ENCODE assay signal across 11 cellular contexts in genomic region chr1:242651817-242652216, GRCh38.
DNase-seq lines count a peak whose midpoint lies in the region; ATAC-seq and TF ChIP-seq lines count a peak whose summit lies in the region.
"Had no signal": no experiment of that assay in that cellular context is flagged by ENCODE, and none has a peak within 500 bp of the region (broad histone marks: within the 10 kb centered on the region; RNA-seq: fewer than 3 reads in every experiment).

No MANE protein-coding gene starts in this region.

- peaks cover 0 to 4% (median 0%) of the 10 kb centered on the region in 3 experiments for H3K27me3 ChIP-seq in neuronal stem cell (ENCODE audit: control insufficient read depth in 3 of 3, insufficient read depth in 3 of 3, low read depth in 1 of 3, low read length in 3 of 3)
- H3K27me3 ChIP-seq: ovary, transverse colon had no signal

- no peak overlapping the region for H3K4me3 ChIP-seq in neuronal stem cell (ENCODE audit: low read length in 2 of 2)
- H3K4me3 ChIP-seq: ovary, transverse colon had no signal

- H2BK5ac ChIP-seq in neuronal stem cell (ENCODE audit: low read length): no peak overlapping the region

- no peaks in the 10 kb centered on the region for H3K79me1 ChIP-seq in neuronal stem cell (ENCODE audit: low read depth, low read length)

- peak; percentile 31; the same call in 1 of the 2 replicates for TF ChIP-seq CTCF in WTC11 (IDR thresholded peaks at IDR 0.05)

- POLR2A ChIA-PET in WTC11 (lab: Charles Lee): no interaction called here

- H2AK5ac ChIP-seq in neuronal stem cell (ENCODE audit: low read depth, low read length): no peak overlapping the region

- H3K36me3 Mint-ChIP-seq in WTC11: no peaks in the 10 kb centered on the region

- peaks cover 4 to 5% of the 10 kb centered on the region in 2 donors for H3K4me1 ChIP-seq in neuronal stem cell (ENCODE audit: control insufficient read depth in 2 of 2, insufficient read depth in 1 of 2, low read depth in 1 of 2, low read length in 2 of 2)
- H3K4me1 ChIP-seq: transverse colon had no signal

- H3K4me3 Mint-ChIP-seq in WTC11: no peak overlapping the region

- no peak overlapping the region for H3K23ac ChIP-seq in neuronal stem cell (ENCODE audit: low read depth, low read length, poor library complexity)

- no peaks in the 10 kb centered on the region for H3K9me3 Mint-ChIP-seq in WTC11

- TF ChIP-seq RAD21 in Ishikawa (IDR thresholded peaks at IDR 0.05; ENCODE audit: low read depth): peak; percentile 27; the same call in 1 of the 2 replicates

- no peak overlapping the region for H3K4me2 ChIP-seq in neuronal stem cell (ENCODE audit: insufficient read depth, low read length, poor library complexity, severe bottlenecking)

- H3K27ac Mint-ChIP-seq in WTC11: no peak overlapping the region

- peak; percentile 13 for DNase-seq in activated CD4-positive, alpha-beta T cell treated with anti-CD3 and anti-CD28 coated beads for 48 hours
- no peak for DNase-seq in activated CD4-positive, alpha-beta T cell treated with anti-CD3 and anti-CD28 coated beads for 1 hour
- DNase-seq in WTC11 (ENCODE audit: low spot score) (peak; percentile 80), neuronal stem cell (ENCODE audit: low spot score) (peak; percentile 18), NCI-H1417 treated with DMSO at 0.1 percent for 48 hours (lab: John Stamatoyannopoulos, UW) (no peak)
- no peak for DNase-seq in effector CD4-positive, alpha-beta T cell
- DNase-seq: ovary, transverse colon had no signal

- H3K9ac ChIP-seq in neuronal stem cell (ENCODE audit: low read depth, low read length, poor library complexity): no peak overlapping the region

- H3K9me3 ChIP-seq in neuronal stem cell (replicated peaks in 1 of 2; ENCODE audit: control insufficient read depth in 2 of 2, insufficient read depth in 1 of 2, low read depth in 1 of 2, low read length in 2 of 2): no peaks in the 10 kb centered on the region
- H3K9me3 ChIP-seq: ovary, transverse colon had no signal

- no peak overlapping the region for H4K91ac ChIP-seq in neuronal stem cell (ENCODE audit: low read depth, low read length, poor library complexity)

- peak; percentile 97 for ATAC-seq in WTC11
- ATAC-seq in GM19395 (IDR thresholded peaks at IDR 0.05; ENCODE audit: unreplicated experiment): no peak

- H2BK15ac ChIP-seq in neuronal stem cell (ENCODE audit: low read length): no peak overlapping the region

- H3K18ac ChIP-seq in neuronal stem cell (ENCODE audit: low read length): peak overlapping the region; percentile 90

- no peaks in the 10 kb centered on the region for H3K36me3 ChIP-seq in neuronal stem cell (replicated peaks in 1 of 2; ENCODE audit: control insufficient read depth in 2 of 2, insufficient read depth in 2 of 2, low read length in 2 of 2)
- H3K36me3 ChIP-seq: ovary, transverse colon had no signal

- H2BK12ac ChIP-seq in neuronal stem cell (ENCODE audit: low read length): peak overlapping the region; percentile 41

- no peak overlapping the region for H2AFZ ChIP-seq in neuronal stem cell (ENCODE audit: low read length)

- no peak overlapping the region for H3K14ac ChIP-seq in neuronal stem cell (ENCODE audit: low read length)

- WGBS in neuronal stem cell (ENCODE audit: extremely low coverage in 2 of 2, insufficient read length in 2 of 2, insufficient replicate concordance in 1 of 2), 2 donors: no CpG with 5 or more reads among the region's 5 CpGs

- no peak overlapping the region for H3K4ac ChIP-seq in neuronal stem cell (ENCODE audit: low read length)

- no peaks in the 10 kb centered on the region; the same call in 1 of the 2 replicates for H3K27me3 Mint-ChIP-seq in WTC11 (ENCODE audit: low read depth)

- no peak overlapping the region for H4K8ac ChIP-seq in neuronal stem cell (ENCODE audit: low read depth, low read length)

- CTCF ChIA-PET in WTC11 (lab: Charles Lee): interaction anchor here (0.6 to 2.6 kb wide), 19 partner anchors 8 to 285 kb away, joined by 3 to 15 read pairs (median 4); partner anchors contain the start of gene PLD5

- H2BK120ac ChIP-seq in neuronal stem cell (ENCODE audit: low read depth, low read length): no peak overlapping the region

- peaks cover 12% of the 10 kb centered on the region for H3K4me1 Mint-ChIP-seq in WTC11

- no peak overlapping the region for H3K27ac ChIP-seq in neuronal stem cell (replicated peaks; ENCODE audit: low read length)
- H3K27ac ChIP-seq: ovary, RWPE1, transverse colon had no signal

- no peak for TF ChIP-seq EP300 in Ishikawa (IDR thresholded peaks at IDR 0.05; ENCODE audit: borderline replicate concordance)

TF ChIP-seq in Ishikawa, 13 proteins besides CTCF, POLR2A, EP300 and RAD21:
- TF ChIP-seq EGR1 (IDR thresholded peaks at IDR 0.05) (no peak), TEAD4 (IDR thresholded peaks at IDR 0.05) (no peak), NFIC (IDR thresholded peaks at IDR 0.05) (no peak), TCF12 (IDR thresholded peaks at IDR 0.05; ENCODE audit: low read depth) (no peak)

TF ChIP-seq in WTC11, 78 proteins besides CTCF, POLR2A, EP300 and RAD21:
- no peak for TF ChIP-seq CREB1 (CRISPR knock-in tag; IDR thresholded peaks at IDR 0.05)
- no peak for TF ChIP-seq NR2C2 (CRISPR knock-in tag; IDR thresholded peaks at IDR 0.05)
- TF ChIP-seq MLX (CRISPR knock-in tag; IDR thresholded peaks at IDR 0.05): no peak
- TF ChIP-seq ZNF396 (CRISPR knock-in tag; IDR thresholded peaks at IDR 0.05; ENCODE audit: borderline replicate concordance): no peak
- TF ChIP-seq ELF4 (CRISPR knock-in tag; IDR thresholded peaks at IDR 0.05; ENCODE audit: low read depth): no peak
- TF ChIP-seq IRF2 (CRISPR knock-in tag; IDR thresholded peaks at IDR 0.05; ENCODE audit: borderline replicate concordance, low read depth): no peak
- TF ChIP-seq RELA (CRISPR knock-in tag; IDR thresholded peaks at IDR 0.05; ENCODE audit: borderline replicate concordance): no peak

Comparison
In these comparisons a context has a peak if more than half of its experiments do, and no peak if none do; other contexts are left out.
1. DNase-seq: peak in activated CD4-positive, alpha-beta T cell treated with anti-CD3 and anti-CD28 coated beads for 48 hours (single experiment), WTC11 (single experiment) and neuronal stem cell (single experiment); none in activated CD4-positive, alpha-beta T cell treated with anti-CD3 and anti-CD28 coated beads for 1 hour (single experiment), effector CD4-positive, alpha-beta T cell (single experiment) and NCI-H1417 treated with DMSO at 0.1 percent for 48 hours (single experiment).